In genomic region chr16:71882505-71883192, GRCh38 we compare ENCODE assay signal across 8 cellular contexts. TPM values are rescaled to one million over a fixed set of nuclear protein-coding genes. Genes with fewer than 3 reads are reported as not detected.
DNase-seq lines count a peak whose midpoint lies in the region; ATAC-seq, FAIRE-seq and TF ChIP-seq lines count a peak whose summit lies in the region.

No MANE protein-coding gene starts in this region.

- H3K9ac ChIP-seq in iPS-15b (ENCODE audit: low read depth, low read length), result no peak overlapping the region

- TF ChIP-seq CTCF in GM06990 (IDR thresholded peaks at IDR 0.05; ENCODE audit: insufficient read depth, low read length, poor library complexity, severe bottlenecking), result peak; percentile 82
- TF ChIP-seq CTCF in HFFc6 (IDR thresholded peaks at IDR 0.05), result peak; percentile 95
- TF ChIP-seq CTCF in brain (conservative IDR thresholded peaks at IDR 0.05), result peak; percentile 51 to 83

- no peak for ATAC-seq in HG02884 (IDR thresholded peaks at IDR 0.05; ENCODE audit: unreplicated experiment)

- no peaks in the 10 kb centered on the region for H3K36me3 Mint-ChIP-seq in HFFc6 (ENCODE audit: low read depth)
- peaks cover 30% of the 10 kb centered on the region for H3K36me3 Mint-ChIP-seq in brain

- H3K27me3 ChIP-seq in GM06990 (replicated peaks; ENCODE audit: control insufficient read depth, insufficient read depth, low read length), result no peaks in the 10 kb centered on the region
- H3K27me3 ChIP-seq in iPS-15b (ENCODE audit: control insufficient read depth, insufficient read depth, low read length), result peaks cover 2% of the 10 kb centered on the region

- H3K27me3 Mint-ChIP-seq in HFFc6 (ENCODE audit: insufficient read depth) (no peaks in the 10 kb centered on the region; the same call in 1 of the 2 replicates), brain (peaks cover 14% of the 10 kb centered on the region)

- peak; percentile 55 for DNase-seq in GM06990 (ENCODE audit: extremely low read depth, insufficient read length)
- peak; percentile 66 for DNase-seq in HFFc6
- DNase-seq in NCI-H146 (lab: John Stamatoyannopoulos, UW), result peak; percentile 62
- peak; percentile 34 for DNase-seq in skeletal muscle cell (ENCODE audit: low read depth)

- H3K4me1 Mint-ChIP-seq in HFFc6 (ENCODE audit: low read depth), result peaks cover 25% of the 10 kb centered on the region
- peaks cover 57% of the 10 kb centered on the region for H3K4me1 Mint-ChIP-seq in brain

- H3K9me3 Mint-ChIP-seq in HFFc6 (no peaks in the 10 kb centered on the region), brain (peaks cover 0 to 5% (median 0%) of the 10 kb centered on the region in 5 experiments)

- H3K4me3 Mint-ChIP-seq in HFFc6 (peak overlapping the region; percentile 84), brain (peak overlapping the region; percentile 91 to 94 (median 92))

- no peaks in the 10 kb centered on the region for H3K9me3 ChIP-seq in iPS-15b (ENCODE audit: control insufficient read depth, insufficient read depth, low read length)

- H3K36me3 ChIP-seq in GM06990 (ENCODE audit: control insufficient read depth, insufficient read depth, low read length) (no peaks in the 10 kb centered on the region; the same call in 1 of the 2 replicates), iPS-15b (ENCODE audit: control insufficient read depth, insufficient read depth, low read length) (no peaks in the 10 kb centered on the region)

- H3K4me3 ChIP-seq in GM06990 (replicated peaks; ENCODE audit: low read depth, low read length) (peak overlapping the region; percentile 84), iPS-15b (ENCODE audit: low read depth, low read length) (peak overlapping the region; percentile 95), skeletal muscle cell (ENCODE audit: low read depth, low read length) (peak overlapping the region; percentile 62)

- FAIRE-seq in TTC549 (lab: Jason Lieb, UNC), result peak; percentile 38

- H3K4me1 ChIP-seq in iPS-15b (ENCODE audit: control insufficient read depth, insufficient read depth, low read length), result peaks cover 4% of the 10 kb centered on the region

- H3K27ac Mint-ChIP-seq in HFFc6 (peak overlapping the region; percentile 52), brain (peak overlapping the region; percentile 87 to 98 (median 95))

RNA-seq across cellular contexts. Expression of gene ZNF821, which starts 1.3 kb away (rescaled TPM):
- 1 to 10 TPM; 4.1 to 6.2 (median 4.7) TPM for total RNA-seq in HFFc6 (2021; fragmentation: NEBNext Ultra II Directional; extraction: Animal tissue kit (Norgen Biotek cat#: 25700))
- 59.7 TPM for polyA plus RNA-seq in brain (ENCODE audit: insufficient read depth, low read depth, low replicate concordance)

RNA-seq across cellular contexts. Expression of gene IST1, which starts 12.7 kb away (rescaled TPM):
- total RNA-seq in HFFc6 (2021; fragmentation: NEBNext Ultra II Directional; extraction: Animal tissue kit (Norgen Biotek cat#: 25700)), result 100 to 1,000 TPM; 113 to 136 (median 125) TPM
- 221 TPM for polyA plus RNA-seq in brain (ENCODE audit: insufficient read depth, low read depth, low replicate concordance)

RNA-seq across cellular contexts. Expression of gene ATXN1L, which starts 36.9 kb away (rescaled TPM):
- total RNA-seq in HFFc6 (2021; fragmentation: NEBNext Ultra II Directional; extraction: Animal tissue kit (Norgen Biotek cat#: 25700)), result 10 to 100 TPM; 14.9 to 19.0 (median 17.2) TPM
- 17.6 TPM for polyA plus RNA-seq in brain (ENCODE audit: insufficient read depth, low read depth, low replicate concordance)
